8 cellular contexts compared by ENCODE assay signal in the genomic region with DNA sequence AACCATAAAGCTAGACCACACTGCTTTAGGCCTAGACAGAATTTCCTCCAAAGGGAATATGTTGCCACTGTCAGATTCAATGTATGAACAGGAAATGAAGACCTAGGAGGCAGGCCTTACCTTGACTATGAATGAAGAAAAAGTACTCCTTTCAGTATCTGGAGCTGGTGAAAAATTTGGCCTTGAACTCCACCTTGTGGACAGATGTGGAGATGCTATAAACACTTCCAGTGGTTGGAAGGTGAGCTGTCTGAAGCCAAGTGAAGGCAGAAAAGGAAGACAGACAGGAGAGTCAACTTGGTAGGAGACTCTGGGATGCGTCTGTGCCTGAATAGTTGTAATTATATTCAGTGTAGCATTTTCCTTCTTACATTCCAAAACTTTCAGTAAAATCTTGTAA. TPM values are rescaled to one million over a fixed set of nuclear protein-coding genes. Genes with fewer than 3 reads are reported as not detected.
A peak's percentile ranks its signal among the peaks of the same experiment; 100 is the strongest.
DNase-seq lines count a peak whose midpoint lies in the region; ATAC-seq and TF ChIP-seq lines count a peak whose summit lies in the region.

No MANE protein-coding gene starts in this region.

- H3K27me3 Mint-ChIP-seq in activated CD4-positive, alpha-beta memory T cell treated with anti-CD3 and anti-CD28 coated beads, Interleukin-2, amount 10 ng/mL, durations not matched to agents 7 days and 5 days: no peaks in the 10 kb centered on the region
- H3K27me3 Mint-ChIP-seq in progenitor cell of endocrine pancreas: no peaks in the 10 kb centered on the region

- ATAC-seq in GM19035 (IDR thresholded peaks at IDR 0.05; ENCODE audit: unreplicated experiment) (peak; percentile 92), HG03097 (IDR thresholded peaks at IDR 0.05; ENCODE audit: low FRiP score, unreplicated experiment) (peak; percentile 95)

- H3K4me1 Mint-ChIP-seq in activated CD4-positive, alpha-beta memory T cell treated with anti-CD3 and anti-CD28 coated beads, Interleukin-2, amount 10 ng/mL, durations not matched to agents 7 days and 5 days: peaks cover 3% of the 10 kb centered on the region
- no peaks in the 10 kb centered on the region for H3K4me1 Mint-ChIP-seq in progenitor cell of endocrine pancreas (ENCODE audit: low read depth)

- no peak overlapping the region for H3K4me3 Mint-ChIP-seq in activated CD4-positive, alpha-beta memory T cell treated with anti-CD3 and anti-CD28 coated beads, Interleukin-2, amount 10 ng/mL, durations not matched to agents 7 days and 5 days
- no peak overlapping the region for H3K4me3 Mint-ChIP-seq in progenitor cell of endocrine pancreas (ENCODE audit: low read depth)

- no peak overlapping the region for H3K27ac Mint-ChIP-seq in activated CD4-positive, alpha-beta memory T cell treated with anti-CD3 and anti-CD28 coated beads, Interleukin-2, amount 10 ng/mL, durations not matched to agents 7 days and 5 days
- no peak overlapping the region for H3K27ac Mint-ChIP-seq in progenitor cell of endocrine pancreas

- TF ChIP-seq CTCF in foreskin fibroblast (IDR thresholded peaks at IDR 0.05; ENCODE audit: low read depth, low read length): peak; percentile 48
- peak; percentile 55 for TF ChIP-seq CTCF in progenitor cell of endocrine pancreas (IDR thresholded peaks at IDR 0.05; ENCODE audit: unreplicated experiment)

- no peak overlapping the region for H3K4me3 ChIP-seq in foreskin fibroblast (ENCODE audit: low read depth in 1 of 2, low read length in 2 of 2)

- H3K9me3 Mint-ChIP-seq in activated CD4-positive, alpha-beta memory T cell treated with anti-CD3 and anti-CD28 coated beads, Interleukin-2, amount 10 ng/mL, durations not matched to agents 7 days and 5 days: no peaks in the 10 kb centered on the region
- H3K9me3 Mint-ChIP-seq in progenitor cell of endocrine pancreas (ENCODE audit: low read depth): peaks cover 11% of the 10 kb centered on the region

- peaks cover 4% of the 10 kb centered on the region for H3K36me3 Mint-ChIP-seq in activated CD4-positive, alpha-beta memory T cell treated with anti-CD3 and anti-CD28 coated beads, Interleukin-2, amount 10 ng/mL, durations not matched to agents 7 days and 5 days (ENCODE audit: low read depth)
- H3K36me3 Mint-ChIP-seq in progenitor cell of endocrine pancreas (ENCODE audit: insufficient read depth): peaks cover 15% of the 10 kb centered on the region

- CTCF ChIA-PET in activated CD4-positive, alpha-beta memory T cell treated with anti-CD3 and anti-CD28 coated beads, Interleukin-2, amount 10 ng/mL, durations not matched to agents 7 days and 5 days (lab: Charles Lee): interaction anchor here (1.2 to 2.4 kb wide), 6 partner anchors 8 to 250 kb away, joined by 3 to 13 read pairs (median 6); no protein-coding TSS in a partner anchor

- POLR2A ChIA-PET in activated CD4-positive, alpha-beta memory T cell treated with anti-CD3 and anti-CD28 coated beads, Interleukin-2, amount 10 ng/mL, durations not matched to agents 7 days and 5 days (lab: Charles Lee): no interaction called here

- peak; percentile 31 for DNase-seq in DMS153 (lab: John Stamatoyannopoulos, UW)
- peak; percentile 17 for DNase-seq in NCI-H2227 treated with DMSO at 0.1 percent for 48 hours (lab: John Stamatoyannopoulos, UW)
- DNase-seq in activated CD4-positive, alpha-beta memory T cell treated with anti-CD3 and anti-CD28 coated beads, Interleukin-2, amount 10 ng/mL, durations not matched to agents 7 days and 5 days: peak; percentile 33
- DNase-seq in foreskin fibroblast: peak in 1 of 2 donors; percentile 55
- DNase-seq in progenitor cell of endocrine pancreas (ENCODE audit: low spot score, unreplicated experiment): no peak
- no peak for DNase-seq in NCI-H187 treated with DMSO at 0.1 percent for 48 hours (lab: John Stamatoyannopoulos, UW)

RNA-seq across cellular contexts. Expression of a gene that starts 17.2 kb away (rescaled TPM):
- total RNA-seq in activated CD4-positive, alpha-beta memory T cell treated with anti-CD3 and anti-CD28 coated beads, Interleukin-2, amount 10 ng/mL, durations not matched to agents 7 days and 5 days: 1 to 10 TPM; 6.5 to 7.3 TPM
- 23.8 and 26.1 TPM in 2 replicates for total RNA-seq in progenitor cell of endocrine pancreas

Comparison
In these comparisons a context has a peak if more than half of its experiments do, and no peak if none do; other contexts are left out.
1. DNase-seq: peak in DMS153 (single experiment), NCI-H2227 treated with DMSO at 0.1 percent for 48 hours (single experiment) and activated CD4-positive, alpha-beta memory T cell treated with anti-CD3 and anti-CD28 coated beads, Interleukin-2, amount 10 ng/mL, durations not matched to agents 7 days and 5 days (single experiment); none in progenitor cell of endocrine pancreas (single experiment) and NCI-H187 treated with DMSO at 0.1 percent for 48 hours (single experiment).